In genomic region chr7:28037220-28038010, GRCh38 we compare ENCODE assay signal across 1 cellular context.
A peak's percentile ranks its signal among the peaks of the same experiment; 100 is the strongest.
TF ChIP-seq lines count a peak whose summit lies in the region.

No MANE protein-coding gene starts in this region.

TF ChIP-seq in K562, 482 proteins besides CTCF, POLR2A, EP300 and RAD21 (continued from another document and continues in another):
- no peak for TF ChIP-seq ZFP91 (CRISPR knock-in tag; IDR thresholded peaks at IDR 0.05)
- TF ChIP-seq U2AF2 (optimal IDR thresholded peaks at IDR 0.05; ENCODE audit: low read depth, low read length) = no peak
- no peak for TF ChIP-seq PTTG1 (tag; IDR thresholded peaks at IDR 0.05; ENCODE audit: low read depth)
- TF ChIP-seq MTA1 (IDR thresholded peaks at IDR 0.05; ENCODE audit: borderline replicate concordance) = 0 out of 2 replicates have a peak, but pooled peaks have one; percentile 15
- no peak for TF ChIP-seq PML (IDR thresholded peaks at IDR 0.05; ENCODE audit: low read length)
- TF ChIP-seq TAF15 (IDR thresholded peaks at IDR 0.05; ENCODE audit: low read depth, low read length) = no peak
- peak; percentile 97 for TF ChIP-seq JUNB (CRISPR knock-in tag; conservative IDR thresholded peaks at IDR 0.05)
- peak; percentile 97 for TF ChIP-seq DPF2 (IDR thresholded peaks at IDR 0.05)
- TF ChIP-seq BACH1 (tag; IDR thresholded peaks at IDR 0.05) = peak; percentile 97
- TF ChIP-seq TOE1 (IDR thresholded peaks at IDR 0.05; ENCODE audit: borderline replicate concordance) = no peak
- TF ChIP-seq TOE1 (CRISPR knock-in tag; IDR thresholded peaks at IDR 0.05; ENCODE audit: borderline replicate concordance, low read depth) = no peak
- no peak for TF ChIP-seq MXI1 (IDR thresholded peaks at IDR 0.05; ENCODE audit: low read depth, low read length)
- no peak for TF ChIP-seq RNF219 (CRISPR knock-in tag; IDR thresholded peaks at IDR 0.05)
- no peak for TF ChIP-seq PBX2 (CRISPR knock-in tag; IDR thresholded peaks at IDR 0.05; ENCODE audit: low read depth)
- TF ChIP-seq PBX2 (tag; conservative IDR thresholded peaks at IDR 0.05; ENCODE audit: low read depth) = peak; percentile 61
- peak; percentile 94 for TF ChIP-seq JUN (IDR thresholded peaks at IDR 0.05; ENCODE audit: borderline replicate concordance, low read depth, low read length)
- TF ChIP-seq JUN (CRISPR knock-in tag; IDR thresholded peaks at IDR 0.05; ENCODE audit: borderline replicate concordance) = no peak
- TF ChIP-seq ATF3 (IDR thresholded peaks at IDR 0.05) = peak; percentile 97
- peak; percentile 21; the same call in 1 of the 2 replicates for TF ChIP-seq ATF3 (CRISPR knock-in tag; conservative IDR thresholded peaks at IDR 0.05)
- no peak for TF ChIP-seq BHLHE40 (IDR thresholded peaks at IDR 0.05; ENCODE audit: low read length)
- TF ChIP-seq ETV6 (IDR thresholded peaks at IDR 0.05; ENCODE audit: borderline replicate concordance in 1 of 2, low read depth in 2 of 2, low read length in 1 of 2) = no peak
- no peak for TF ChIP-seq ETV6 (CRISPR knock-in tag; IDR thresholded peaks at IDR 0.05; ENCODE audit: borderline replicate concordance)
- TF ChIP-seq ESRRA (IDR thresholded peaks at IDR 0.05; ENCODE audit: borderline replicate concordance, low read depth) = peak; percentile 61; the same call in 1 of the 2 replicates
- 0 out of 2 replicates have a peak, but pooled peaks have one; percentile 36 for TF ChIP-seq TEAD4 (IDR thresholded peaks at IDR 0.05; ENCODE audit: low read length)
- no peak for TF ChIP-seq TEAD4 (CRISPR knock-in tag; IDR thresholded peaks at IDR 0.05; ENCODE audit: borderline replicate concordance)
- peak; percentile 16; the same call in 1 of the 2 replicates for TF ChIP-seq EHMT2 (IDR thresholded peaks at IDR 0.05)
- TF ChIP-seq E2F8 (IDR thresholded peaks at IDR 0.05; ENCODE audit: low read depth, partially characterized antibody) = no peak
- TF ChIP-seq SNRNP70 (optimal IDR thresholded peaks at IDR 0.05; ENCODE audit: low read depth, low read length) = no peak
- TF ChIP-seq RFX5 (IDR thresholded peaks at IDR 0.05; ENCODE audit: low read depth, low read length) = no peak
- no peak for TF ChIP-seq ZBTB9 (CRISPR knock-in tag; IDR thresholded peaks at IDR 0.05)
- no peak for TF ChIP-seq ZBTB26 (CRISPR knock-in tag; IDR thresholded peaks at IDR 0.05)
- TF ChIP-seq IFI16 (CRISPR knock-in tag; IDR thresholded peaks at IDR 0.05) = no peak
- no peak for TF ChIP-seq ETV5 (CRISPR knock-in tag; IDR thresholded peaks at IDR 0.05; ENCODE audit: low read depth)
- TF ChIP-seq NR2F6 (CRISPR knock-in tag; IDR thresholded peaks at IDR 0.05) = no peak
- no peak for TF ChIP-seq GTF2A2 (tag; IDR thresholded peaks at IDR 0.05)
- peak; percentile 82 for TF ChIP-seq ZFX (CRISPR knock-in tag; IDR thresholded peaks at IDR 0.05)
- TF ChIP-seq ZFP1 (CRISPR knock-in tag; IDR thresholded peaks at IDR 0.05) = no peak
- TF ChIP-seq ZNF830 (CRISPR knock-in tag; IDR thresholded peaks at IDR 0.05) = no peak
- TF ChIP-seq KLF16 (IDR thresholded peaks at IDR 0.05) = no peak
- TF ChIP-seq SFPQ (IDR thresholded peaks at IDR 0.05; ENCODE audit: low read depth, low read length) = no peak
- TF ChIP-seq FOXM1 (IDR thresholded peaks at IDR 0.05; ENCODE audit: low read depth) = 0 out of 2 replicates have a peak, but pooled peaks have one; percentile 26
- no peak for TF ChIP-seq FOXM1 (CRISPR knock-in tag; IDR thresholded peaks at IDR 0.05; ENCODE audit: low read depth)
- no peak for TF ChIP-seq PHB2 (IDR thresholded peaks at IDR 0.05; ENCODE audit: low read depth)
- TF ChIP-seq ZNF224 (CRISPR knock-in tag; IDR thresholded peaks at IDR 0.05) = no peak
- peak; percentile 95 for TF ChIP-seq MAFG (tag; conservative IDR thresholded peaks at IDR 0.05)
